Comparison of ENCODE assay signal across 26 cellular contexts in the genomic region with DNA sequence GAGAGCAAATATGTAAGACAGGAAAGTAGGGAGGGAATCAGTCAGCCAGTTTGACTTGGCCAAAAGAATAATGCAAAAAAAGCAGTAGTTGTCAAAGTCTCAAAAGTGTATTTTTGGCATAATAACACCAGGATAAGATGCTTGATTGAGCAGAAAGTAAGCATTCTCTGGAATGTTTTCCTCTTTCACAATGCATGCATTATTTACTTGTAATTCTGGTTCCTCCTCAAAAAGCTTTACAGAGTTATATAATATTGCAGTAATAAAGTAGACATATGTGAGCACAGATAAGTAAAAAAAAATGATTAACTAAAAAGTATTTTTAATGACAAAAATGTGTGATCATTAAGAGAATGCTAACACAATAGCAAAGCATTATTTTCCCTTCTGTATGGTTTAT.
"Had no signal": no experiment of that assay in that cellular context is flagged by ENCODE, and none has a peak within 500 bp of the region (broad histone marks: within the 10 kb centered on the region; RNA-seq: fewer than 3 reads in every experiment).

No MANE protein-coding gene starts in this region.

- ATAC-seq: activated CD4-positive, CD25-positive, alpha-beta regulatory T cell treated with anti-CD3 and anti-CD28 coated beads, Interleukin-2, amount 50 U/mL, for 24 hours; left lung; lower lobe of right lung; natural killer cell; right cardiac atrium had no signal

- H3K27me3 Mint-ChIP-seq: activated CD4-positive, alpha-beta memory T cell treated with anti-CD3 and anti-CD28 coated beads for 36 hours; activated CD4-positive, alpha-beta T cell treated with anti-CD3 and anti-CD28 coated beads, Interleukin-2, amount 10 ng/mL, durations not matched to agents 24 days and 14 days; activated T-cell treated with anti-CD3 and anti-CD28 coated beads, Interleukin-2, amount 50 U/mL, for 24 hours; central memory CD8-positive, alpha-beta T cell; dendritic cell treated with granulocyte-macrophage colony-stimulating factor and Interleukin-4, amounts not matched to agents 40 ng/mL and 50 ng/mL, for 4 days had no signal

- H3K9me3 Mint-ChIP-seq: activated CD4-positive, alpha-beta T cell treated with anti-CD3 and anti-CD28 coated beads, Interleukin-2, amount 10 ng/mL, durations not matched to agents 24 days and 14 days; neural progenitor cell had no signal

- H3K4me2 ChIP-seq: neural progenitor cell had no signal

- H3K27me3 ChIP-seq: left lung, neural progenitor cell, spleen, tibial nerve had no signal

- H3K36me3 ChIP-seq: left lung, lower lobe of right lung, neural progenitor cell, spleen, tibial nerve, WERI-Rb-1 had no signal

- H3K79me2 ChIP-seq: parathyroid adenoma had no signal

- H2AFZ ChIP-seq: neural progenitor cell, parathyroid adenoma had no signal

- H3K4me1 ChIP-seq: left lung, lower lobe of right lung, neural progenitor cell, parathyroid adenoma, spleen, tibial nerve had no signal

- H3K4me1 Mint-ChIP-seq: activated CD4-positive, alpha-beta T cell treated with anti-CD3 and anti-CD28 coated beads, Interleukin-2, amount 10 ng/mL, durations not matched to agents 24 days and 14 days; central memory CD8-positive, alpha-beta T cell; natural killer cell; neural progenitor cell had no signal

- H3K4me3 ChIP-seq: left lung, lower lobe of right lung, neural progenitor cell, spleen, tibial nerve had no signal

- H3K27ac Mint-ChIP-seq: activated CD4-positive, alpha-beta memory T cell treated with anti-CD3 and anti-CD28 coated beads for 36 hours; activated CD4-positive, alpha-beta T cell treated with anti-CD3 and anti-CD28 coated beads, Interleukin-2, amount 10 ng/mL, durations not matched to agents 24 days and 14 days; activated T-cell treated with anti-CD3 and anti-CD28 coated beads, Interleukin-2, amount 50 U/mL, for 24 hours; dendritic cell treated with granulocyte-macrophage colony-stimulating factor and Interleukin-4, amounts not matched to agents 40 ng/mL and 50 ng/mL, for 4 days; natural killer cell; neural progenitor cell; T-helper 1 cell treated with Interleukin-12 subunit alpha and Interleukin-12 subunit beta and Interleukin-4 antibody, amounts not matched to agents 30 μg/mL and 1 μg/mL, for 36 hours had no signal

- DNase-seq: activated CD4-positive, alpha-beta memory T cell treated with anti-CD3 and anti-CD28 coated beads for 36 hours; activated CD4-positive, alpha-beta T cell treated with anti-CD3 and anti-CD28 coated beads, Interleukin-2, amount 10 ng/mL, durations not matched to agents 24 days and 14 days; activated CD8-positive, alpha-beta memory T cell treated with anti-CD3 and anti-CD28 coated beads, Interleukin-2, amount 50 U/mL, for 4 hours; activated gamma-delta T cell; activated naive CD4-positive, alpha-beta T cell treated with anti-CD3 and anti-CD28 coated beads, Interleukin-2, amount 50 U/mL, for 16 hours; activated T-cell treated with anti-CD3 and anti-CD28 coated beads, Interleukin-2, amount 50 U/mL, for 24 hours; amniotic stem cell; head of caudate nucleus; hippocampal formation; kidney glomerular epithelial cell; left lung; lower lobe of right lung; natural killer cell; occipital lobe; right cardiac atrium; spleen; stimulated activated naive CD4-positive, alpha-beta T cell; T1000; WERI-Rb-1 had no signal

- H3K4me3 Mint-ChIP-seq: activated CD4-positive, alpha-beta memory T cell treated with anti-CD3 and anti-CD28 coated beads for 36 hours; activated CD4-positive, alpha-beta T cell treated with anti-CD3 and anti-CD28 coated beads, Interleukin-2, amount 10 ng/mL, durations not matched to agents 24 days and 14 days; activated T-cell treated with anti-CD3 and anti-CD28 coated beads, Interleukin-2, amount 50 U/mL, for 24 hours; central memory CD8-positive, alpha-beta T cell; dendritic cell treated with granulocyte-macrophage colony-stimulating factor and Interleukin-4, amounts not matched to agents 40 ng/mL and 50 ng/mL, for 4 days; natural killer cell; neural progenitor cell; T-helper 1 cell treated with Interleukin-12 subunit alpha and Interleukin-12 subunit beta and Interleukin-4 antibody, amounts not matched to agents 30 μg/mL and 1 μg/mL, for 36 hours had no signal

- H3K27ac ChIP-seq: left lung, lower lobe of right lung, neural progenitor cell, parathyroid adenoma, spleen, tibial nerve, WERI-Rb-1 had no signal

- H3K36me3 Mint-ChIP-seq: activated CD4-positive, alpha-beta memory T cell treated with anti-CD3 and anti-CD28 coated beads for 36 hours; natural killer cell; neural progenitor cell had no signal

- H3K9me3 ChIP-seq: left lung, lower lobe of right lung, tibial nerve had no signal
